ENCODE assay signal across 10 cellular contexts in genomic region chr3:197027896-197028710, GRCh38. TPM values are rescaled to one million over a fixed set of nuclear protein-coding genes. Genes with fewer than 3 reads are reported as not detected.
DNase-seq lines count a peak whose midpoint lies in the region; ATAC-seq and TF ChIP-seq lines count a peak whose summit lies in the region.
"Had no signal": no experiment of that assay in that cellular context is flagged by ENCODE, and none has a peak within 500 bp of the region (broad histone marks: within the 10 kb centered on the region; RNA-seq: fewer than 3 reads in every experiment).

No MANE protein-coding gene starts in this region.

- H3K4me3 ChIP-seq in fibroblast of villous mesenchyme (ENCODE audit: low read depth, low read length) = peak overlapping the region; percentile 58

- intact Hi-C loops in cardiac septum (cut with DNase I) (no loop called here), Right ventricle myocardium inferior (cut with DNase I) (no loop called here)

- ATAC-seq in Right ventricle myocardium inferior (no peak), HG03442 (IDR thresholded peaks at IDR 0.05; ENCODE audit: unreplicated experiment) (no peak)

- no peak for TF ChIP-seq CTCF in fibroblast of villous mesenchyme (IDR thresholded peaks at IDR 0.05; ENCODE audit: insufficient read depth, low read depth, low read length)

- peak; percentile 55 for DNase-seq in cardiac septum (ENCODE audit: low spot score)
- DNase-seq in Right ventricle myocardium inferior (ENCODE audit: missing footprints) = no peak
- DNase-seq in RKO (ENCODE audit: low spot score) = peak; percentile 13
- no peak for DNase-seq in fibroblast of villous mesenchyme (ENCODE audit: low read depth)
- DNase-seq in ureter (ENCODE audit: low spot score) = peak; percentile 45
- DNase-seq in NCI-H2171 (lab: John Stamatoyannopoulos, UW) = no peak
- no peak for DNase-seq in GOT3 (lab: John Stamatoyannopoulos, UW)
- DNase-seq: lower lobe of right lung; stimulated activated CD4-positive, alpha-beta T cell treated with anti-CD3 and anti-CD28 coated beads, Interleukin-4, amount 100 ng/mL, for 4 hours had no signal

RNA-seq across cellular contexts. Expression of gene MELTF, which starts 1.5 kb away (rescaled TPM):
- total RNA-seq in cardiac septum = 10.8 TPM
- 4.0 TPM for total RNA-seq in Right ventricle myocardium inferior
- 4.7 and 5.2 TPM in 2 replicates for total RNA-seq in fibroblast of villous mesenchyme
- 3.4 TPM for total RNA-seq in ureter

RNA-seq across cellular contexts. Expression of gene PIGZ, which starts 59.5 kb away (rescaled TPM):
- total RNA-seq in cardiac septum = 5.9 TPM
- 2.8 TPM for total RNA-seq in Right ventricle myocardium inferior
- total RNA-seq in fibroblast of villous mesenchyme = 1.3 and 1.7 TPM in 2 replicates
- 16.3 TPM for total RNA-seq in ureter

Comparison
In these comparisons a context has a peak if more than half of its experiments do, and no peak if none do; other contexts are left out.
1. DNase-seq: peak in cardiac septum (single experiment), RKO (single experiment) and ureter (single experiment); none in Right ventricle myocardium inferior (single experiment), fibroblast of villous mesenchyme (single experiment), NCI-H2171 (single experiment) and GOT3 (single experiment).